Comparison of ENCODE assay signal across 15 cellular contexts in genomic region chr10:77896058-77896457, GRCh38. TPM values are rescaled to one million over a fixed set of nuclear protein-coding genes. Genes with fewer than 3 reads are reported as not detected.
"Had no signal": no experiment of that assay in that cellular context is flagged by ENCODE, and none has a peak within 500 bp of the region (broad histone marks: within the 10 kb centered on the region; RNA-seq: fewer than 3 reads in every experiment).

No MANE protein-coding gene starts in this region.

- H3K4me3 ChIP-seq: gastroesophageal sphincter, heart left ventricle, left ventricle myocardium inferior, thyroid gland had no signal

- H3K27ac Mint-ChIP-seq: activated naive CD8-positive, alpha-beta T cell treated with anti-CD3 and anti-CD28 coated beads for 36 hours; effector memory CD8-positive, alpha-beta T cell; memory B cell; naive thymus-derived CD4-positive, alpha-beta T cell; stimulated activated naive B cell treated with anti-CD40 and anti-IgM and Interleukin-4, amounts not matched to agents 10 μg/mL and 1 μg/mL and 100 μg/mL, for 72 hours had no signal

- H3K27me3 ChIP-seq: gastroesophageal sphincter, heart left ventricle, thyroid gland had no signal

- H3K9ac ChIP-seq: parathyroid adenoma had no signal

- H3K27ac ChIP-seq: left ventricle myocardium inferior, parathyroid adenoma, thyroid gland had no signal

- H2AFZ ChIP-seq: parathyroid adenoma had no signal

- H3K36me3 ChIP-seq: gastroesophageal sphincter, heart left ventricle, left ventricle myocardium inferior, thyroid gland had no signal

- DNase-seq: activated CD4-positive, alpha-beta T cell treated with anti-CD3 and anti-CD28 coated beads for 1 hour; activated CD4-positive, alpha-beta T cell treated with anti-CD3 and anti-CD28 coated beads, Interleukin-2, amount 50 U/mL, for 48 hours; activated gamma-delta T cell treated with Interleukin-2 at 50 U/mL for 16 hours; activated naive CD8-positive, alpha-beta T cell treated with anti-CD3 and anti-CD28 coated beads for 36 hours; amniotic stem cell; effector memory CD8-positive, alpha-beta T cell; heart left ventricle; kidney glomerular epithelial cell; left ventricle myocardium inferior; naive thymus-derived CD4-positive, alpha-beta T cell; stimulated activated naive B cell treated with anti-CD40 and anti-IgM and Interleukin-4, amounts not matched to agents 10 μg/mL and 1 μg/mL and 100 μg/mL, for 72 hours; thyroid gland had no signal

- H3K9me3 Mint-ChIP-seq: activated naive CD8-positive, alpha-beta T cell treated with anti-CD3 and anti-CD28 coated beads for 36 hours; effector memory CD8-positive, alpha-beta T cell; memory B cell; naive thymus-derived CD4-positive, alpha-beta T cell; stimulated activated naive B cell treated with anti-CD40 and anti-IgM and Interleukin-4, amounts not matched to agents 10 μg/mL and 1 μg/mL and 100 μg/mL, for 72 hours had no signal

- H3K27me3 Mint-ChIP-seq: activated naive CD8-positive, alpha-beta T cell treated with anti-CD3 and anti-CD28 coated beads for 36 hours; effector memory CD8-positive, alpha-beta T cell had no signal

- H3K4me3 Mint-ChIP-seq: activated naive CD8-positive, alpha-beta T cell treated with anti-CD3 and anti-CD28 coated beads for 36 hours; effector memory CD8-positive, alpha-beta T cell; memory B cell; naive thymus-derived CD4-positive, alpha-beta T cell; stimulated activated naive B cell treated with anti-CD40 and anti-IgM and Interleukin-4, amounts not matched to agents 10 μg/mL and 1 μg/mL and 100 μg/mL, for 72 hours had no signal

- H3K4me1 Mint-ChIP-seq: memory B cell; stimulated activated naive B cell treated with anti-CD40 and anti-IgM and Interleukin-4, amounts not matched to agents 10 μg/mL and 1 μg/mL and 100 μg/mL, for 72 hours had no signal

- H3K36me3 Mint-ChIP-seq: activated naive CD8-positive, alpha-beta T cell treated with anti-CD3 and anti-CD28 coated beads for 36 hours; memory B cell; naive thymus-derived CD4-positive, alpha-beta T cell; stimulated activated naive B cell treated with anti-CD40 and anti-IgM and Interleukin-4, amounts not matched to agents 10 μg/mL and 1 μg/mL and 100 μg/mL, for 72 hours had no signal

- H3K9me3 ChIP-seq: gastroesophageal sphincter, heart left ventricle, left ventricle myocardium inferior, thyroid gland had no signal

RNA-seq across cellular contexts. Expression of gene DLG5, which starts 30.5 kb away (rescaled TPM):
- polyA plus RNA-seq: naive thymus-derived CD4-positive, alpha-beta T cell had no signal
